In the genomic region with DNA sequence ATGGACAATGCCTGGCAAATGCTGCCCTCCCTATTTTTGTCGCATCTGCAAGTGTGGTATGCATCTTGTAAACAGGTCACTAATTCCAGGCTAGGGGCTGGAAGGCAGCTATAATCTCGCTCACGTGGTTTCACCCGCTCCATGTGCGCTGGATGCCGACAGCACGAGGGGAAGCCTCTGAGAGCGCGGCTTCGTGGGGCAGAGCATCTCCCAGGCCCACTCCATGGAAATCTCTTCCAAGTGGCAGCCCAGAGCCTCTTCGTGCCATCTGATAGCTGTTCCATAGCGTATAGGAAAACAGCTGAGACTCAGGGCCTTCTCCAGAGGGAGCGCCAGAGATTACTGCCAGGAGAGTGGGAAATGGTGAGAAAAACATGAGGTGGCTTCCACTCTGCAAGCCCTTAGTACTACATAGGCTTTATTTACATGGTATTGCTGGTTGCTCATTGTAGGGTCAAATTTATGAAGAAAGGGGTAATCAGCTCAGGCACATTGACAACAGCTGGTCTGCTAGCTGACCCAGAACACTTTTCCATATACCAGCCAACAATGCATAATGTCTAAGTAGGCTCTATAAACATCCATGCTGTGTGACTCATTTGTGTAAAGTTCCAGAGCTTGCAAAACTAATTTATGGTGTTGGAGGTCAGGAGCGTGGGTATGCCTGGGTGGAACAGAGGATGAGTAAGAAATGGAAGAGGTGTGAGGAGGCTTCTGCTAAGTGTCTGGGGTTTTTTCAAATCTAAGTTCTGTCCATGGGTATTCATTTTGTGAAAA, we compare ENCODE assay signal across 1 cellular context.
A peak's percentile ranks its signal among the peaks of the same experiment; 100 is the strongest.
TF ChIP-seq lines count a peak whose summit lies in the region.

No MANE protein-coding gene starts in this region.

TF ChIP-seq in HEK293, 187 proteins besides CTCF, POLR2A, EP300 and RAD21 (continued from another document and continues in another):
- TF ChIP-seq, protein P1, sequence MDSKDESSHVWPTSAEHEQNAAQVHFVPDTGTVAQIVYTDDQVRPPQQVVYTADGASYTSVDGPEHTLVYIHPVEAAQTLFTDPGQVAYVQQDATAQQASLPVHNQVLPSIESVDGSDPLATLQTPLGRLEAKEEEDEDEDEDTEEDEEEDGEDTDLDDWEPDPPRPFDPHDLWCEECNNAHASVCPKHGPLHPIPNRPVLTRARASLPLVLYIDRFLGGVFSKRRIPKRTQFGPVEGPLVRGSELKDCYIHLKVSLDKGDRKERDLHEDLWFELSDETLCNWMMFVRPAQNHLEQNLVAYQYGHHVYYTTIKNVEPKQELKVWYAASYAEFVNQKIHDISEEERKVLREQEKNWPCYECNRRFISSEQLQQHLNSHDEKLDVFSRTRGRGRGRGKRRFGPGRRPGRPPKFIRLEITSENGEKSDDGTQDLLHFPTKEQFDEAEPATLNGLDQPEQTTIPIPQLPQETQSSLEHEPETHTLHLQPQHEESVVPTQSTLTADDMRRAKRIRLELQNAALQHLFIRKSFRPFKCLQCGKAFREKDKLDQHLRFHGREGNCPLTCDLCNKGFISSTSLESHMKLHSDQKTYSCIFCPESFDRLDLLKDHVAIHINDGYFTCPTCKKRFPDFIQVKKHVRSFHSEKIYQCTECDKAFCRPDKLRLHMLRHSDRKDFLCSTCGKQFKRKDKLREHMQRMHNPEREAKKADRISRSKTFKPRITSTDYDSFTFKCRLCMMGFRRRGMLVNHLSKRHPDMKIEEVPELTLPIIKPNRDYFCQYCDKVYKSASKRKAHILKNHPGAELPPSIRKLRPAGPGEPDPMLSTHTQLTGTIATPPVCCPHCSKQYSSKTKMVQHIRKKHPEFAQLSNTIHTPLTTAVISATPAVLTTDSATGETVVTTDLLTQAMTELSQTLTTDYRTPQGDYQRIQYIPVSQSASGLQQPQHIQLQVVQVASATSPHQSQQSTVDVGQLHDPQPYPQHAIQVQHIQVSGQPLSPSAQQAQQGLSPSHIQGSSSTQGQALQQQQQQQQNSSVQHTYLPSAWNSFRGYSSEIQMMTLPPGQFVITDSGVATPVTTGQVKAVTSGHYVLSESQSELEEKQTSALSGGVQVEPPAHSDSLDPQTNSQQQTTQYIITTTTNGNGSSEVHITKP (tag by site-specific recombination; IDR thresholded peaks at IDR 0.05), result no peak
- peak; percentile 39; the same call in 1 of the 2 replicates for TF ChIP-seq TSHZ1 (tag by site-specific recombination; IDR thresholded peaks at IDR 0.05; ENCODE audit: borderline replicate concordance)
- TF ChIP-seq ZNF560 (tag by site-specific recombination; IDR thresholded peaks at IDR 0.05; ENCODE audit: borderline replicate concordance), result no peak
- TF ChIP-seq ZNF529 (tag by site-specific recombination; IDR thresholded peaks at IDR 0.05; ENCODE audit: insufficient replicate concordance), result no peak
- no peak for TF ChIP-seq ZNF830 (tag by site-specific recombination; IDR thresholded peaks at IDR 0.05; ENCODE audit: low read depth)
- no peak for TF ChIP-seq ZNF624 (tag by site-specific recombination; IDR thresholded peaks at IDR 0.05)
- TF ChIP-seq SP7 (tag by site-specific recombination; IDR thresholded peaks at IDR 0.05), result 0 out of 2 replicates have a peak, but pooled peaks have one; percentile 14
- TF ChIP-seq ZNF214 (tag by site-specific recombination; IDR thresholded peaks at IDR 0.05; ENCODE audit: borderline replicate concordance), result no peak
- TF ChIP-seq ZNF37A (tag by site-specific recombination; IDR thresholded peaks at IDR 0.05), result no peak
- TF ChIP-seq EGR2 (tag by site-specific recombination; IDR thresholded peaks at IDR 0.05; ENCODE audit: low read depth), result peak; percentile 74; the same call in 1 of the 2 replicates
- no peak for TF ChIP-seq ZNF488 (tag by site-specific recombination; IDR thresholded peaks at IDR 0.05)
- no peak for TF ChIP-seq ZBTB48 (tag by site-specific recombination; IDR thresholded peaks at IDR 0.05)
- no peak for TF ChIP-seq ZFP37 (tag by site-specific recombination; IDR thresholded peaks at IDR 0.05)
- TF ChIP-seq ZNF585B (tag by site-specific recombination; IDR thresholded peaks at IDR 0.05), result no peak
- TF ChIP-seq ZEB2 (tag by site-specific recombination; IDR thresholded peaks at IDR 0.05), result peak; percentile 50; the same call in 1 of the 2 replicates
- TF ChIP-seq ZFHX2 (tag by site-specific recombination; conservative IDR thresholded peaks at IDR 0.05), result peak; percentile 81
- TF ChIP-seq, protein P2, sequence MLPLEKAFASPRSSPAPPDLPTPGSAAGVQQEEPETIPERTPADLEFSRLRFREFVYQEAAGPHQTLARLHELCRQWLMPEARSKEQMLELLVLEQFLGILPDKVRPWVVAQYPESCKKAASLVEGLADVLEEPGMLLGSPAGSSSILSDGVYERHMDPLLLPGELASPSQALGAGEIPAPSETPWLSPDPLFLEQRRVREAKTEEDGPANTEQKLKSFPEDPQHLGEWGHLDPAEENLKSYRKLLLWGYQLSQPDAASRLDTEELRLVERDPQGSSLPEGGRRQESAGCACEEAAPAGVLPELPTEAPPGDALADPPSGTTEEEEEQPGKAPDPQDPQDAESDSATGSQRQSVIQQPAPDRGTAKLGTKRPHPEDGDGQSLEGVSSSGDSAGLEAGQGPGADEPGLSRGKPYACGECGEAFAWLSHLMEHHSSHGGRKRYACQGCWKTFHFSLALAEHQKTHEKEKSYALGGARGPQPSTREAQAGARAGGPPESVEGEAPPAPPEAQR (tag by site-specific recombination; IDR thresholded peaks at IDR 0.05), result no peak
- TF ChIP-seq ZNF433 (tag by site-specific recombination; IDR thresholded peaks at IDR 0.05; ENCODE audit: low read depth), result no peak
- TF ChIP-seq ZNF280C (tag by site-specific recombination; IDR thresholded peaks at IDR 0.05), result no peak
- no peak for TF ChIP-seq ZNF701 (tag by site-specific recombination; IDR thresholded peaks at IDR 0.05)
- no peak for TF ChIP-seq ZNF837 (tag by site-specific recombination; IDR thresholded peaks at IDR 0.05)
- TF ChIP-seq SP2 (tag by site-specific recombination; IDR thresholded peaks at IDR 0.05), result no peak
- TF ChIP-seq FEZF1 (tag by site-specific recombination; IDR thresholded peaks at IDR 0.05), result peak; percentile 60
- TF ChIP-seq YY1 (tag by site-specific recombination; IDR thresholded peaks at IDR 0.05), result no peak
- no peak for TF ChIP-seq KLF10 (tag by site-specific recombination; IDR thresholded peaks at IDR 0.05)
- TF ChIP-seq ZNF394 (tag by site-specific recombination; IDR thresholded peaks at IDR 0.05; ENCODE audit: borderline replicate concordance), result no peak
- TF ChIP-seq ZNF610 (tag by site-specific recombination; IDR thresholded peaks at IDR 0.05; ENCODE audit: borderline replicate concordance), result no peak
- no peak for TF ChIP-seq ZFP69B (tag by site-specific recombination; IDR thresholded peaks at IDR 0.05)
- TF ChIP-seq, protein P3, sequence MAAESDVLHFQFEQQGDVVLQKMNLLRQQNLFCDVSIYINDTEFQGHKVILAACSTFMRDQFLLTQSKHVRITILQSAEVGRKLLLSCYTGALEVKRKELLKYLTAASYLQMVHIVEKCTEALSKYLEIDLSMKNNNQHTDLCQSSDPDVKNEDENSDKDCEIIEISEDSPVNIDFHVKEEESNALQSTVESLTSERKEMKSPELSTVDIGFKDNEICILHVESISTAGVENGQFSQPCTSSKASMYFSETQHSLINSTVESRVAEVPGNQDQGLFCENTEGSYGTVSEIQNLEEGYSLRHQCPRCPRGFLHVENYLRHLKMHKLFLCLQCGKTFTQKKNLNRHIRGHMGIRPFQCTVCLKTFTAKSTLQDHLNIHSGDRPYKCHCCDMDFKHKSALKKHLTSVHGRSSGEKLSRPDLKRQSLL (tag by site-specific recombination; IDR thresholded peaks at IDR 0.05), result peak; percentile 54; the same call in 1 of the 2 replicates
- TF ChIP-seq, protein P4, sequence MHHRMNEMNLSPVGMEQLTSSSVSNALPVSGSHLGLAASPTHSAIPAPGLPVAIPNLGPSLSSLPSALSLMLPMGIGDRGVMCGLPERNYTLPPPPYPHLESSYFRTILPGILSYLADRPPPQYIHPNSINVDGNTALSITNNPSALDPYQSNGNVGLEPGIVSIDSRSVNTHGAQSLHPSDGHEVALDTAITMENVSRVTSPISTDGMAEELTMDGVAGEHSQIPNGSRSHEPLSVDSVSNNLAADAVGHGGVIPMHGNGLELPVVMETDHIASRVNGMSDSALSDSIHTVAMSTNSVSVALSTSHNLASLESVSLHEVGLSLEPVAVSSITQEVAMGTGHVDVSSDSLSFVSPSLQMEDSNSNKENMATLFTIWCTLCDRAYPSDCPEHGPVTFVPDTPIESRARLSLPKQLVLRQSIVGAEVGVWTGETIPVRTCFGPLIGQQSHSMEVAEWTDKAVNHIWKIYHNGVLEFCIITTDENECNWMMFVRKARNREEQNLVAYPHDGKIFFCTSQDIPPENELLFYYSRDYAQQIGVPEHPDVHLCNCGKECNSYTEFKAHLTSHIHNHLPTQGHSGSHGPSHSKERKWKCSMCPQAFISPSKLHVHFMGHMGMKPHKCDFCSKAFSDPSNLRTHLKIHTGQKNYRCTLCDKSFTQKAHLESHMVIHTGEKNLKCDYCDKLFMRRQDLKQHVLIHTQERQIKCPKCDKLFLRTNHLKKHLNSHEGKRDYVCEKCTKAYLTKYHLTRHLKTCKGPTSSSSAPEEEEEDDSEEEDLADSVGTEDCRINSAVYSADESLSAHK (tag by site-specific recombination; IDR thresholded peaks at IDR 0.05), result no peak
- no peak for TF ChIP-seq ZFP41 (tag by site-specific recombination; IDR thresholded peaks at IDR 0.05; ENCODE audit: borderline replicate concordance)
- TF ChIP-seq, protein P5, sequence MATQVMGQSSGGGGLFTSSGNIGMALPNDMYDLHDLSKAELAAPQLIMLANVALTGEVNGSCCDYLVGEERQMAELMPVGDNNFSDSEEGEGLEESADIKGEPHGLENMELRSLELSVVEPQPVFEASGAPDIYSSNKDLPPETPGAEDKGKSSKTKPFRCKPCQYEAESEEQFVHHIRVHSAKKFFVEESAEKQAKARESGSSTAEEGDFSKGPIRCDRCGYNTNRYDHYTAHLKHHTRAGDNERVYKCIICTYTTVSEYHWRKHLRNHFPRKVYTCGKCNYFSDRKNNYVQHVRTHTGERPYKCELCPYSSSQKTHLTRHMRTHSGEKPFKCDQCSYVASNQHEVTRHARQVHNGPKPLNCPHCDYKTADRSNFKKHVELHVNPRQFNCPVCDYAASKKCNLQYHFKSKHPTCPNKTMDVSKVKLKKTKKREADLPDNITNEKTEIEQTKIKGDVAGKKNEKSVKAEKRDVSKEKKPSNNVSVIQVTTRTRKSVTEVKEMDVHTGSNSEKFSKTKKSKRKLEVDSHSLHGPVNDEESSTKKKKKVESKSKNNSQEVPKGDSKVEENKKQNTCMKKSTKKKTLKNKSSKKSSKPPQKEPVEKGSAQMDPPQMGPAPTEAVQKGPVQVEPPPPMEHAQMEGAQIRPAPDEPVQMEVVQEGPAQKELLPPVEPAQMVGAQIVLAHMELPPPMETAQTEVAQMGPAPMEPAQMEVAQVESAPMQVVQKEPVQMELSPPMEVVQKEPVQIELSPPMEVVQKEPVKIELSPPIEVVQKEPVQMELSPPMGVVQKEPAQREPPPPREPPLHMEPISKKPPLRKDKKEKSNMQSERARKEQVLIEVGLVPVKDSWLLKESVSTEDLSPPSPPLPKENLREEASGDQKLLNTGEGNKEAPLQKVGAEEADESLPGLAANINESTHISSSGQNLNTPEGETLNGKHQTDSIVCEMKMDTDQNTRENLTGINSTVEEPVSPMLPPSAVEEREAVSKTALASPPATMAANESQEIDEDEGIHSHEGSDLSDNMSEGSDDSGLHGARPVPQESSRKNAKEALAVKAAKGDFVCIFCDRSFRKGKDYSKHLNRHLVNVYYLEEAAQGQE (tag by site-specific recombination; IDR thresholded peaks at IDR 0.05), result no peak
- TF ChIP-seq OSR2 (tag by site-specific recombination; IDR thresholded peaks at IDR 0.05), result peak; percentile 39; the same call in 1 of the 2 replicates
- TF ChIP-seq HOXC10 (CRISPR knock-in tag; IDR thresholded peaks at IDR 0.05), result no peak
- TF ChIP-seq ZBTB17 (tag by site-specific recombination; IDR thresholded peaks at IDR 0.05), result no peak
